ENCODE assay signal across 1 cellular context in the genomic region with DNA sequence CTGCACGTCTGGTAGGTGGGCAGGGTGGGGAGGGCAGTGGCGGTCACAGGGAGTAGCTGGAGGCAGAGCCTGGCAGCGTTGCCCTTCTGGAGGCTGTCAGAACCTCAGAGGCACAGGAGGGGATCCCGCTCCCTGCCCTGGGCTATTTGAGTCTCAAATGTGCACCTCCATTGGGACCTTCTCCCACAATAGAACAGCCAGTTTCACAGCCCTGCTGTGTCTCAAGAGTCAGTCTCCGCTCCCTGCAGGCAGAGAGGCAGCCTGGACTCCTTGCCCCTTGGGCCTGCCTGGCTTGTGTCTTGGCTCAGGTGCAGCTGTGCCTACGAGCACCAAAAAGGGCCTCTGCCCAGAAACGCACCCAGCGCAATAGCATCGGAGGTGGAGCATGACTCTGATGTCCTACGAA.
TF ChIP-seq lines count a peak whose summit lies in the region.

No MANE protein-coding gene starts in this region.

TF ChIP-seq in HEK293, 187 proteins besides CTCF, POLR2A, EP300 and RAD21 (continued from another document):
- TF ChIP-seq ZNF133 (tag by site-specific recombination; IDR thresholded peaks at IDR 0.05) = no peak
- TF ChIP-seq, protein P1, sequence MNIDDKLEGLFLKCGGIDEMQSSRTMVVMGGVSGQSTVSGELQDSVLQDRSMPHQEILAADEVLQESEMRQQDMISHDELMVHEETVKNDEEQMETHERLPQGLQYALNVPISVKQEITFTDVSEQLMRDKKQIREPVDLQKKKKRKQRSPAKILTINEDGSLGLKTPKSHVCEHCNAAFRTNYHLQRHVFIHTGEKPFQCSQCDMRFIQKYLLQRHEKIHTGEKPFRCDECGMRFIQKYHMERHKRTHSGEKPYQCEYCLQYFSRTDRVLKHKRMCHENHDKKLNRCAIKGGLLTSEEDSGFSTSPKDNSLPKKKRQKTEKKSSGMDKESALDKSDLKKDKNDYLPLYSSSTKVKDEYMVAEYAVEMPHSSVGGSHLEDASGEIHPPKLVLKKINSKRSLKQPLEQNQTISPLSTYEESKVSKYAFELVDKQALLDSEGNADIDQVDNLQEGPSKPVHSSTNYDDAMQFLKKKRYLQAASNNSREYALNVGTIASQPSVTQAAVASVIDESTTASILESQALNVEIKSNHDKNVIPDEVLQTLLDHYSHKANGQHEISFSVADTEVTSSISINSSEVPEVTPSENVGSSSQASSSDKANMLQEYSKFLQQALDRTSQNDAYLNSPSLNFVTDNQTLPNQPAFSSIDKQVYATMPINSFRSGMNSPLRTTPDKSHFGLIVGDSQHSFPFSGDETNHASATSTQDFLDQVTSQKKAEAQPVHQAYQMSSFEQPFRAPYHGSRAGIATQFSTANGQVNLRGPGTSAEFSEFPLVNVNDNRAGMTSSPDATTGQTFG (tag by site-specific recombination; IDR thresholded peaks at IDR 0.05; ENCODE audit: borderline replicate concordance) = no peak
- TF ChIP-seq ZNF248 (tag by site-specific recombination; IDR thresholded peaks at IDR 0.05) = no peak
- no peak for TF ChIP-seq ZFHX2 (tag by site-specific recombination; conservative IDR thresholded peaks at IDR 0.05)
- TF ChIP-seq ZIC2 (tag by site-specific recombination; IDR thresholded peaks at IDR 0.05) = peak; percentile 64
